ENCODE assay signal across 8 cellular contexts in genomic region chr1:207644852-207645631, GRCh38. TPM values are rescaled to one million over a fixed set of nuclear protein-coding genes. Genes with fewer than 3 reads are reported as not detected.
A peak's percentile ranks its signal among the peaks of the same experiment; 100 is the strongest.
DNase-seq lines count a peak whose midpoint lies in the region; ATAC-seq and TF ChIP-seq lines count a peak whose summit lies in the region.

TSS of gene CR1L (plus strand) at chr1:207645133. CDS start at chr1:207645234, 101 bp downstream.

- no peaks in the 10 kb centered on the region for H3K9me3 Mint-ChIP-seq in natural killer cell treated with Interleukin-12 subunit alpha and Interleukin-12 subunit beta and Interleukin-15 and Interleukin-18, amount 100 ng/mL, for 72 hours

- peak; percentile 22 for DNase-seq in GM12864 (ENCODE audit: low read depth)
- peak; percentile 75 to 83 for DNase-seq in NOMO-1 (lab: John Stamatoyannopoulos, UW; ENCODE audit: unreplicated experiment in 2 of 2)
- DNase-seq in activated T-helper 1 cell treated with Interleukin-2 at 50 U/mL for 16 hours (ENCODE audit: low read depth): peak; percentile 44
- peak; percentile 26 for DNase-seq in fibroblast of mammary gland (ENCODE audit: low read depth)
- peak; percentile 90 for DNase-seq in natural killer cell treated with Interleukin-12 subunit alpha and Interleukin-12 subunit beta and Interleukin-15 and Interleukin-18, amount 100 ng/mL, for 72 hours (ENCODE audit: low spot score)
- peak; percentile 68 for DNase-seq in stimulated activated naive CD4-positive, alpha-beta T cell treated with Interleukin-2 at 50 U/mL for 16 hours (lab: John Stamatoyannopoulos, UW)
- no peak for DNase-seq in SIG-M5 treated with dmso at 0.1 percent for 504 hours (lab: John Stamatoyannopoulos, UW; ENCODE audit: unreplicated experiment)

- ATAC-seq in HG02763 (IDR thresholded peaks at IDR 0.05; ENCODE audit: unreplicated experiment): peak; percentile 70
- ATAC-seq in natural killer cell treated with Interleukin-12 subunit alpha and Interleukin-12 subunit beta and Interleukin-15 and Interleukin-18, amount 100 ng/mL, for 72 hours: peak; percentile 96

- H3K4me1 Mint-ChIP-seq in natural killer cell treated with Interleukin-12 subunit alpha and Interleukin-12 subunit beta and Interleukin-15 and Interleukin-18, amount 100 ng/mL, for 72 hours (ENCODE audit: low read depth in 2 of 2): peaks cover 8 to 10% of the 10 kb centered on the region in 2 donors

- H3K27ac Mint-ChIP-seq in natural killer cell treated with Interleukin-12 subunit alpha and Interleukin-12 subunit beta and Interleukin-15 and Interleukin-18, amount 100 ng/mL, for 72 hours: peak within 1 kb of the TSS in 1 of 2 donors; percentile 72

- no peak for TF ChIP-seq CTCF in GM12864 (IDR thresholded peaks at IDR 0.05; ENCODE audit: low read depth, low read length, missing control alignments)
- TF ChIP-seq CTCF in fibroblast of mammary gland (conservative IDR thresholded peaks at IDR 0.05; ENCODE audit: control insufficient read depth, insufficient read depth, low read depth, low read length): no peak

- H3K4me3 Mint-ChIP-seq in natural killer cell treated with Interleukin-12 subunit alpha and Interleukin-12 subunit beta and Interleukin-15 and Interleukin-18, amount 100 ng/mL, for 72 hours: peak within 1 kb of the TSS; percentile 70

- H3K4me3 ChIP-seq in GM12864 (ENCODE audit: low read depth, low read length) (peak within 1 kb of the TSS; percentile 47), fibroblast of mammary gland (ENCODE audit: control insufficient read depth, low read depth, low read length) (peak within 1 kb of the TSS; percentile 56)

- H3K27me3 Mint-ChIP-seq in natural killer cell treated with Interleukin-12 subunit alpha and Interleukin-12 subunit beta and Interleukin-15 and Interleukin-18, amount 100 ng/mL, for 72 hours: peaks cover 18 to 51% of the 10 kb centered on the region in 2 donors

- H3K36me3 Mint-ChIP-seq in natural killer cell treated with Interleukin-12 subunit alpha and Interleukin-12 subunit beta and Interleukin-15 and Interleukin-18, amount 100 ng/mL, for 72 hours: no peaks in the 10 kb centered on the region

RNA-seq across cellular contexts. Expression of gene CR1L, which starts in this region (rescaled TPM):
- not detected for total RNA-seq in natural killer cell treated with Interleukin-12 subunit alpha and Interleukin-12 subunit beta and Interleukin-15 and Interleukin-18, amount 100 ng/mL, for 72 hours

Comparison
In these comparisons a context has a peak if more than half of its experiments do, and no peak if none do; other contexts are left out.
1. Peak in DNase-seq and ATAC-seq in natural killer cell treated with Interleukin-12 subunit alpha and Interleukin-12 subunit beta and Interleukin-15 and Interleukin-18, amount 100 ng/mL, for 72 hours; RNA of the gene not detected or under 1 TPM.